34 cellular contexts compared by ENCODE assay signal in the genomic region with DNA sequence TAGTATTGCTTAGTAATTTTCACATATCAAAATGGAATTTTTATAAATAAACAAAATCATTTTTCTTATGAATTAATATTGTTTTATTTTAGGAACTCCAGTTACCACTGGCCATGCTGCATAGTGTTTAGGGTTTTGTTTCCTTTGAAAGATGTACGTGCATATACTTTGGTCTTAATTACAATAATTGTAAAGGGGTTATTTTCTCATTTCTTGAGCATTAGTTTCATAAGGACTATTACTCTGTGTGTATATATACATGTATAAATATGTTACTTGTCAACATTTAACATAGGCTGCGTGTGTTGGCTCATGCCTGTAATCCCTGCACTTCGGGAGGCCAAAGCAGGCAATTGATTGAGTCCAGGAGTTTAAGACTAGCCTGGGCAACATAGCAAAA.
"Had no signal": no experiment of that assay in that cellular context is flagged by ENCODE, and none has a peak within 500 bp of the region (broad histone marks: within the 10 kb centered on the region; RNA-seq: fewer than 3 reads in every experiment).

No MANE protein-coding gene starts in this region.

- FAIRE-seq: astrocyte, bronchial epithelial cell had no signal

- H3K4me1 ChIP-seq: ascending aorta, breast epithelium had no signal

- H3K27me3 ChIP-seq: adrenal gland, ascending aorta, body of pancreas, brain microvascular endothelial cell, breast epithelium, cardiac muscle cell had no signal

- H3K4me3 ChIP-seq: adrenal gland, ascending aorta, body of pancreas, breast epithelium, cardiac muscle cell had no signal

- H3K27ac ChIP-seq: adrenal gland, ascending aorta, body of pancreas, brain microvascular endothelial cell, breast epithelium, cardiac muscle cell had no signal

- DNase-seq: activated effector memory CD4-positive, alpha-beta T cell treated with anti-CD3 and anti-CD28 coated beads, Interleukin-2, amount 50 U/mL, for 16 hours; activated effector memory CD4-positive, alpha-beta T cell treated with Interleukin-2 at 50 U/mL for 16 hours; activated gamma-delta T cell; activated gamma-delta T cell treated with Interleukin-2 at 50 U/mL for 16 hours; activated naive CD4-positive, alpha-beta T cell; activated naive CD4-positive, alpha-beta T cell treated with anti-CD3 and anti-CD28 coated beads for 36 hours; activated naive CD4-positive, alpha-beta T cell treated with anti-CD3 and anti-CD28 coated beads, Interleukin-2, amount 10 ng/mL, durations not matched to agents 7 days and 5 days; activated naive CD4-positive, alpha-beta T cell treated with anti-CD3 and anti-CD28 coated beads, Interleukin-2, amount 50 U/mL, for 16 hours; activated naive CD4-positive, alpha-beta T cell treated with Interleukin-2 at 50 U/mL for 16 hours; activated naive CD8-positive, alpha-beta T cell treated with anti-CD3 and anti-CD28 coated beads for 36 hours; activated naive CD8-positive, alpha-beta T cell treated with anti-CD3 and anti-CD28 coated beads, Interleukin-2, amount 10 ng/mL, durations not matched to agents 7 days and 5 days; activated naive CD8-positive, alpha-beta T cell treated with anti-CD3 and anti-CD28 coated beads, Interleukin-2, amount 50 U/mL, for 24 hours; activated T-cell treated with anti-CD3 and anti-CD28 coated beads, Interleukin-2, amount 50 U/mL, for 1 hour; activated T-cell treated with anti-CD3 and anti-CD28 coated beads, Interleukin-2, amount 50 U/mL, for 24 hours; activated T-cell treated with anti-CD3 and anti-CD28 coated beads, Interleukin-2, amount 50 U/mL, for 4 hours; activated T-cell treated with anti-CD3 and anti-CD28 coated beads, Interleukin-2, amount 50 U/mL, for 48 hours; activated T-cell treated with anti-CD3 and anti-CD28 coated beads, Interleukin-2, amount 50 U/mL, for 72 hours; adrenal gland; amniotic stem cell; amygdala; anterior cingulate cortex; aorta; body of pancreas; brain microvascular endothelial cell; caudate nucleus; central memory CD4-positive, alpha-beta T cell; cerebellar nuclear complex had no signal

- H3K9me3 ChIP-seq: adrenal gland, ascending aorta, body of pancreas had no signal

- ATAC-seq: activated naive CD4-positive, alpha-beta T cell treated with anti-CD3 and anti-CD28 coated beads, Interleukin-2, amount 50 U/mL, for 72 hours; activated naive CD8-positive, alpha-beta T cell treated with anti-CD3 and anti-CD28 coated beads, Interleukin-2, amount 50 U/mL, for 24 hours; activated T-cell treated with anti-CD3 and anti-CD28 coated beads, Interleukin-2, amount 50 U/mL, for 4 hours; activated T-cell treated with anti-CD3 and anti-CD28 coated beads, Interleukin-2, amount 50 U/mL, for 72 hours; activated T-helper 17 cell treated with anti-CD3 and anti-CD28 coated beads, Interleukin-2, amount 50 U/mL, for 72 hours; body of pancreas had no signal
